8 cellular contexts compared by ENCODE assay signal in the genomic region with DNA sequence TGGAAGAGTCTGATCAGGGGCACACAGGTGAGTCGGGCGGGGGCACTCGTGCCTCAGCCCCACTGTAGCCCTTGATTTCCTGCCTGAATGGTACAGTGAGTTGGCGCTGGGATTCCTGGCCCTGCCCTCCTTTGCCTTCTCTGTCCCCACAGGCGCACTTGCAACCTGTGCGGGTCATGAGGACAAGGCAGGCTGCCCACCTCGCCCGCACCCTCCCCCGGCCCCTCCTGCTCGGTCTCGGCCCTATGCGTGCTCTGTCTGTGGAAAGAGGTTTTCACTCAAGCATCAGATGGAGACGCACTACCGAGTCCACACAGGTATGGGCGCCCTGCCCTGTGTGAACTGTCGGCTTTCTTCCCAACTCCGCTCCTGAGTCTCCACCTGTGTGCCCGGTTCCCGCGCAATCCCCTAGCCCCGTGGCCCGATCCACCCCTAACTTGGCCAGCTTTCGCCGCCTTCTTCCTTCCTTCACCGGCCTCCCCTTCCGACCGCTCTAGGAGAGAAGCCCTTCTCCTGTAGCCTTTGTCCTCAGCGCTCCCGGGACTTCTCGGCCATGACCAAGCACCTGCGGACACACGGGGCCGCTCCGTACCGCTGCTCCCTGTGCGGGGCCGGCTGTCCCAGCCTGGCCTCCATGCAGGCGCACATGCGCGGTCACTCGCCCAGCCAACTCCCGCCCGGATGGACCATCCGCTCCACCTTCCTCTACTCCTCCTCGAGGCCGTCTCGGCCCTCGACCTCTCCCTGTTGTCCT. TPM values are rescaled to one million over a fixed set of nuclear protein-coding genes. Genes with fewer than 3 reads are reported as not detected.
DNase-seq lines count a peak whose midpoint lies in the region; ATAC-seq and TF ChIP-seq lines count a peak whose summit lies in the region.

No MANE protein-coding gene starts in this region.

- DNase-seq in GM03348 (ENCODE audit: low spot score) (peak; percentile 81), HT-29 (ENCODE audit: low spot score) (peak; percentile 59), head of caudate nucleus (peak in 35 of 42 donors; percentile 32 to 84 (median 69)), osteocyte (ENCODE audit: extremely low spot score, unreplicated experiment) (no peak), NCI-H1092 (lab: John Stamatoyannopoulos, UW) (no peak)
- DNase-seq in activated T-cell treated with anti-CD3 and anti-CD28 coated beads, Interleukin-2, amount 50 U/mL, for 48 hours = peak; percentile 56

- H3K27me3 Mint-ChIP-seq in osteocyte (ENCODE audit: unreplicated experiment) = no peaks in the 10 kb centered on the region

- no peaks in the 10 kb centered on the region for H3K9me3 Mint-ChIP-seq in osteocyte (ENCODE audit: unreplicated experiment)

- H3K4me3 Mint-ChIP-seq in osteocyte (ENCODE audit: unreplicated experiment) = peak overlapping the region; percentile 91

- peak overlapping the region; percentile 98 for H3K27ac Mint-ChIP-seq in osteocyte (ENCODE audit: unreplicated experiment)

- H3K4me1 Mint-ChIP-seq in osteocyte (ENCODE audit: unreplicated experiment) = peaks cover 26% of the 10 kb centered on the region

- ATAC-seq in HG02571 (IDR thresholded peaks at IDR 0.05; ENCODE audit: unreplicated experiment) (no peak), GM21528 (IDR thresholded peaks at IDR 0.05; ENCODE audit: low FRiP score, unreplicated experiment) (no peak)

- TF ChIP-seq CTCF in osteocyte (IDR thresholded peaks at IDR 0.05) = no peak

- intact Hi-C loops in head of caudate nucleus (cut with DNase I) = loop anchor here (2.0 to 5.0 kb wide), 3 partner anchors 29 to 169 kb away; a partner anchor contains a TSS

- H3K36me3 Mint-ChIP-seq in osteocyte (ENCODE audit: unreplicated experiment) = peaks cover 2% of the 10 kb centered on the region

RNA-seq across cellular contexts. Expression of a gene that starts 1.6 kb away (rescaled TPM):
- total RNA-seq in HT-29 (2014; rRNA removed; shearing (Covaris generic)) = 29.3 and 30.9 TPM in 2 replicates
- 45.1 and 45.3 TPM in 2 replicates for total RNA-seq in osteocyte

RNA-seq across cellular contexts. Expression of a gene that starts 11.8 kb away (rescaled TPM):
- total RNA-seq in HT-29 (2014; rRNA removed; shearing (Covaris generic)) = not detected in 2 replicates
- not detected in 2 replicates for total RNA-seq in osteocyte

RNA-seq across cellular contexts. Expression of a gene that starts 26.1 kb away (rescaled TPM):
- 10.0 and 13.4 TPM in 2 replicates for total RNA-seq in HT-29 (2014; rRNA removed; shearing (Covaris generic))
- total RNA-seq in osteocyte = 2.3 and 3.1 TPM in 2 replicates

RNA-seq across cellular contexts. Expression of a gene that starts 29.1 kb away (rescaled TPM):
- total RNA-seq in HT-29 (2014; rRNA removed; shearing (Covaris generic)) = 20.0 and 20.9 TPM in 2 replicates
- 35.9 and 44.9 TPM in 2 replicates for total RNA-seq in osteocyte

RNA-seq across cellular contexts. Expression of a gene that starts 29.3 kb away (rescaled TPM):
- 76.2 and 77.0 TPM in 2 replicates for total RNA-seq in HT-29 (2014; rRNA removed; shearing (Covaris generic))
- 71.4 and 72.6 TPM in 2 replicates for total RNA-seq in osteocyte

Comparison
In these comparisons a context has a peak if more than half of its experiments do, and no peak if none do; other contexts are left out.
1. DNase-seq: peak in GM03348 (single experiment), HT-29 (single experiment), activated T-cell treated with anti-CD3 and anti-CD28 coated beads, Interleukin-2, amount 50 U/mL, for 48 hours (2 of 2) and head of caudate nucleus (35 of 42); none in osteocyte (single experiment) and NCI-H1092 (single experiment).